In the genomic region with DNA sequence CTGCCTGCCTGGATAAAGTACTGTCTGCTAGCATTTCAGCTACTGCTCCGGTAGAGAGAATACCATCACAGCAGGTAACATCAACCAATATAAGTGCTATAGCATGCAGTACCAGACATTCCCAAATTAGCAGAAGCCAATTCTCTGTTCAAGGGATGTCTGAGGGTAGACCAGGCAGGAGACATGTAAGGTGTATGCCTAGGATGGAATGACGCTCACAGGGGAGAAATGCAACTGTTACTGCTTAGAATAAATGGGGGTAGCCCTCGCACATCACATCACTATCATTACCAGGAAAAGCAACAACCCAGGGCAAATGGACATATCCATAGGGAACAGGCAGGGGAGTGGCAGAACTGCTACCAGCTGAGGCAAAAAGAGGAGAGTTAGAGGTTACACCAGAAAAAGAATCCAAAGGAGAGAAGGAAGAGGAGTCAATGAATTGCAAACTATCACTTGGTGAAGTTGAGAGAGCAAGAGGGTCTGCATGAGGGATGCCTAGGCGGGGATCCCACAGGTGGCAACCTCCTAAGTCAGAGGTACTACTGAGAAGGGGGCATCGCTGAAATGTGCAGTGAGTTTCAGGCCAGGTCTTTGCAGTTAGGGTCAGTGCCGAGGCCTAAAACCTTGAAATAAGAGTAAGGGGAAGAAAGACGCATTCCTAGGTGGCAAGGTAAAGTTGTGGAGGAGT, we compare ENCODE assay signal across 8 cellular contexts. TPM values are rescaled to one million over a fixed set of nuclear protein-coding genes. Genes with fewer than 3 reads are reported as not detected.
A peak's percentile ranks its signal among the peaks of the same experiment; 100 is the strongest.
DNase-seq lines count a peak whose midpoint lies in the region; ATAC-seq, FAIRE-seq and TF ChIP-seq lines count a peak whose summit lies in the region.

No MANE protein-coding gene starts in this region.

- TF ChIP-seq CTCF in fibroblast of pulmonary artery (IDR thresholded peaks at IDR 0.05; ENCODE audit: low read length, missing control alignments) (no peak), sigmoid colon (IDR thresholded peaks at IDR 0.05) (no peak)

- ATAC-seq in GM19455 (IDR thresholded peaks at IDR 0.05; ENCODE audit: unreplicated experiment): no peak
- no peak for ATAC-seq in GM21825 (IDR thresholded peaks at IDR 0.05; ENCODE audit: unreplicated experiment)

- H3K4me1 ChIP-seq in sigmoid colon: peaks cover 0 to 53% (median 47%) of the 10 kb centered on the region in 4 donors

- peaks cover 34% of the 10 kb centered on the region for H3K36me3 ChIP-seq in SK-N-MC (ENCODE audit: insufficient read depth, low read length)
- peaks cover 5 to 37% (median 29%) of the 10 kb centered on the region in 4 donors for H3K36me3 ChIP-seq in sigmoid colon

- whole genome bisulfite sequencing in sigmoid colon, 2 donors: 5 to 19% methylated on average over 7 of the region's 7 CpGs

- TF ChIP-seq EP300 in sigmoid colon (IDR thresholded peaks at IDR 0.05): no peak

- no peak for TF ChIP-seq POLR2A in sigmoid colon (IDR thresholded peaks at IDR 0.05)

- H3K9me3 ChIP-seq in SK-N-MC (ENCODE audit: low read depth, low read length) (no peaks in the 10 kb centered on the region), sigmoid colon (no peaks in the 10 kb centered on the region)

- H3K9ac ChIP-seq in SK-N-MC (ENCODE audit: insufficient read length): peak overlapping the region; percentile 91

- intact Hi-C loops in sigmoid colon (cut with DNase I): loop anchor here (5.0 to 10.0 kb wide), 3 partner anchors 150 to 497 kb away; partner anchors contain the start of genes ADAM15, ATP8B2 and IL6R

- peak; percentile 71 for FAIRE-seq in GM19239 (lab: Jason Lieb, UNC)

- DNase-seq in GM19239 (ENCODE audit: insufficient read length, low spot score) (no peak), SK-N-MC (ENCODE audit: low read depth, low spot score) (no peak), fibroblast of pulmonary artery (ENCODE audit: low read depth) (no peak), sigmoid colon (no peak)
- no peak for DNase-seq in central memory CD4-positive, alpha-beta T cell
- DNase-seq in stimulated activated CD4-positive, alpha-beta T cell treated with anti-CD3 and anti-CD28 coated beads, Interleukin-1b, Interleukin-23, amount 100 ng/mL, for 48 hours: no peak

- peak overlapping the region; percentile 25; the same call in 1 of the 2 replicates for H3K27ac ChIP-seq in SK-N-MC
- peak overlapping the region; percentile 94 to 96 (median 94) for H3K27ac ChIP-seq in sigmoid colon

- H3K4me3 ChIP-seq in SK-N-MC (peak overlapping the region; percentile 92), fibroblast of pulmonary artery (replicated peaks; ENCODE audit: low read depth, low read length) (peak overlapping the region; percentile 94), sigmoid colon (peak overlapping the region; percentile 79 to 95 (median 88))

- no peaks in the 10 kb centered on the region for H3K27me3 ChIP-seq in sigmoid colon

RNA-seq across cellular contexts. Expression of gene UBE2Q1, which starts 1.1 kb away (rescaled TPM):
- 10 to 100 TPM; 15.1 to 18.9 (median 16.3) TPM for total RNA-seq in sigmoid colon
- 10 to 100 TPM; 36.6 to 40.7 (median 37.7) TPM for polyA plus RNA-seq in sigmoid colon

RNA-seq across cellular contexts. Expression of gene CHRNB2, which starts 10.2 kb away (rescaled TPM):
- 1 to 10 TPM in 2 of 4 donors, under 1 TPM in 2; under 0.01 to 1.7 (median 1.0) TPM for total RNA-seq in sigmoid colon
- polyA plus RNA-seq in sigmoid colon: under 1 TPM in 1 of 3 donors, not detected in 2; 0.31 TPM

RNA-seq across cellular contexts. Expression of gene ADAR, which starts 50.6 kb away (rescaled TPM):
- 100 to 1,000 TPM in 1 of 4 donors, 10 to 100 TPM in 3; 59.4 to 103 (median 69.7) TPM for total RNA-seq in sigmoid colon
- 10 to 100 TPM; 21.0 to 80.7 (median 38.6) TPM for polyA plus RNA-seq in sigmoid colon

RNA-seq across cellular contexts. Expression of gene SHE, which starts 55.2 kb away (rescaled TPM):
- 10 to 100 TPM in 1 of 4 donors, 1 to 10 TPM in 3; 5.2 to 10.2 (median 7.8) TPM for total RNA-seq in sigmoid colon
- 1 to 10 TPM; 1.6 to 5.7 (median 3.0) TPM for polyA plus RNA-seq in sigmoid colon

RNA-seq across cellular contexts. Expression of gene TDRD10, which starts 55.4 kb away (rescaled TPM):
- 1 to 10 TPM in 3 of 4 donors, under 1 TPM in 1; 0.68 to 3.9 (median 1.8) TPM for total RNA-seq in sigmoid colon
- 1 to 10 TPM in 2 of 3 donors, under 1 TPM in 1; 0.46 to 2.0 (median 1.8) TPM for polyA plus RNA-seq in sigmoid colon
